In the genomic region with DNA sequence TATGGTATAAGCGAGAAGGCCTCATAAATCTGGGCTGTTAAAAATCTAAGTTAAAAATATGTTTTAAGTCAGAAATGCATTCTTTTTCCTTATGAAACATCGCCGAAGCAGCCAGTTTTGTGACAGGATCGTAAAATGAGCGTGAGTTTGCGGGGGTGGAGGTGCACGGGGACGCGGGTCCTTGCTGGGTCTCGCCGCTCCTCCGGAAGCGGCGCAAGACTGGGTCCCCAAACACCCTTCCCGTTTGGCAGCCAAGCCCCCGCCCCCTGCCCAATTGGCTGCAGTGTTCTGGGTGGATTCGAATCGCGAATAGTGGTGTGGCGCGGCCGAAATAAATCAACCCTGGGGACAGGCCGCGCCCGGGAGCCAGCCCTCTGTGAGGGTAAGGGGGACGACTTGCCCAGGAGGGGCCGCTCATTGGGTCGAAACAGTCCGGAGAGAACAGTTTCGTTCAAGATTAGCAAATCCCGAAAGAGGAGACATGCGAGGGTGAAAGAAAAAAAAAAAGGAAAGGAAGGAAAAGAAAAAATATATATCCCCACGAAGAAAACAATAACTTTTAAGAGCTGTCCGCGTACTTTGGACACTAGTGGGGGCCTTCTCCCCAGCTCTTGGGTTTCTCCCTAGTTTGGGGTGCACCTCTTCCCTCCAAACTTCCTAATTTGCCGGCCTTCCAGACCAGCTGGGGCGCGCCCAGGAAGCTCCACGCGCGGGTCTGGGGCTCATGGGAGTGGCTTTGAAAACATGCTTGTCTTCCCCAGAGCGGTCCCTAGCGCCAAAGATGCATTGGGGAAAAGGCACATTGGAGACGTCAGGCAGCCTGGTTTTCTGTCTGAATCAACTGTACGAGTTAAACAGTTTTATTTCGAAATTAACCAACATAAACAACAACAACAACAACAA, we compare ENCODE assay signal across 14 cellular contexts. TPM values are rescaled to one million over a fixed set of nuclear protein-coding genes. Genes with fewer than 3 reads are reported as not detected.
DNase-seq lines count a peak whose midpoint lies in the region; ATAC-seq, FAIRE-seq and TF ChIP-seq lines count a peak whose summit lies in the region.
"Had no signal": no experiment of that assay in that cellular context is flagged by ENCODE, and none has a peak within 500 bp of the region (broad histone marks: within the 10 kb centered on the region; RNA-seq: fewer than 3 reads in every experiment).

No MANE protein-coding gene starts in this region.

- H3K4me1 Mint-ChIP-seq in astrocyte (ENCODE audit: low read depth, unreplicated experiment), result peaks cover 6% of the 10 kb centered on the region
- H3K4me1 Mint-ChIP-seq in progenitor cell of endocrine pancreas (ENCODE audit: low read depth), result peaks cover 30% of the 10 kb centered on the region

- H3K36me3 ChIP-seq in H7 (replicated peaks; ENCODE audit: control insufficient read depth, insufficient read depth, low read length) (no peaks in the 10 kb centered on the region), astrocyte (ENCODE audit: insufficient read depth, low read length) (no peaks in the 10 kb centered on the region), iPS-20b (ENCODE audit: insufficient read depth, low read depth, low read length) (no peaks in the 10 kb centered on the region)

- H3K27me3 Mint-ChIP-seq in astrocyte (ENCODE audit: low read depth, unreplicated experiment) (peaks cover 60% of the 10 kb centered on the region), progenitor cell of endocrine pancreas (no peaks in the 10 kb centered on the region)

- peaks cover 12% of the 10 kb centered on the region for H3K4me1 ChIP-seq in astrocyte (ENCODE audit: insufficient read depth, low read length)
- H3K4me1 ChIP-seq in iPS-20b (ENCODE audit: insufficient read depth, low read length), result peaks cover 4% of the 10 kb centered on the region; the same call in 1 of the 2 replicates

- TF ChIP-seq CTCF in astrocyte (IDR thresholded peaks at IDR 0.05; ENCODE audit: insufficient read depth, low read depth, low read length) (no peak), progenitor cell of endocrine pancreas (IDR thresholded peaks at IDR 0.05; ENCODE audit: unreplicated experiment) (no peak)

- peak overlapping the region; percentile 65 for H3K4me2 ChIP-seq in astrocyte (ENCODE audit: low read length)

- H3K4me3 Mint-ChIP-seq in astrocyte (ENCODE audit: unreplicated experiment) (peak overlapping the region; percentile 41), progenitor cell of endocrine pancreas (ENCODE audit: low read depth) (peak overlapping the region; percentile 93)

- H3K79me2 ChIP-seq in astrocyte (ENCODE audit: insufficient read depth, low read length), result peaks cover 18% of the 10 kb centered on the region

- H3K9me3 Mint-ChIP-seq in astrocyte (ENCODE audit: unreplicated experiment) (peaks cover 3% of the 10 kb centered on the region), progenitor cell of endocrine pancreas (ENCODE audit: low read depth) (no peaks in the 10 kb centered on the region)
- H3K9me3 Mint-ChIP-seq: stimulated activated naive CD8-positive, alpha-beta T cell treated with anti-CD3 and anti-CD28 coated beads, Interleukin-15, Interleukin-2, amounts not matched to agents 100 ng/mL and 50 ng/mL, for 24 hours had no signal

- ATAC-seq in GM19395 (IDR thresholded peaks at IDR 0.05; ENCODE audit: unreplicated experiment) (no peak), GM21737 (IDR thresholded peaks at IDR 0.05; ENCODE audit: unreplicated experiment) (no peak)

- H2AFZ ChIP-seq in astrocyte (ENCODE audit: low read depth, low read length), result no peak overlapping the region

- H3K36me3 Mint-ChIP-seq in astrocyte (ENCODE audit: low read depth, unreplicated experiment) (peaks cover 2% of the 10 kb centered on the region), progenitor cell of endocrine pancreas (ENCODE audit: insufficient read depth) (peaks cover 3% of the 10 kb centered on the region)

- no peak overlapping the region for H3K27ac ChIP-seq in astrocyte (ENCODE audit: low read depth, low read length)
- no peak overlapping the region for H3K27ac ChIP-seq in iPS-20b (ENCODE audit: low read length)

- H3K27me3 ChIP-seq in H7 (ENCODE audit: control insufficient read depth, insufficient read depth, low read length) (peaks cover 96% of the 10 kb centered on the region), astrocyte (ENCODE audit: insufficient read depth, low read length) (peaks cover 71% of the 10 kb centered on the region), iPS-20b (ENCODE audit: insufficient read depth, low read length) (peaks cover 100% of the 10 kb centered on the region)

- H3K9me3 ChIP-seq in astrocyte (ENCODE audit: insufficient read depth, low read depth, low read length) (no peaks in the 10 kb centered on the region), iPS-20b (ENCODE audit: insufficient read depth, low read depth, low read length) (no peaks in the 10 kb centered on the region)

- no peak for FAIRE-seq in astrocyte (lab: Jason Lieb, UNC)
- FAIRE-seq: G401.6 had no signal

- peak; percentile 76 for DNase-seq in H7
- DNase-seq in astrocyte (ENCODE audit: low read depth), result no peak
- DNase-seq in progenitor cell of endocrine pancreas (ENCODE audit: low spot score, unreplicated experiment), result no peak
- DNase-seq in NCI-H748 treated with DMSO at 0.1 percent for 48 hours (lab: John Stamatoyannopoulos, UW), result no peak
- no peak for DNase-seq in GOT3 (lab: John Stamatoyannopoulos, UW)
- DNase-seq: activated T-cell treated with anti-CD3 and anti-CD28 coated beads, Interleukin-2, amount 50 U/mL, for 1 hour; effector CD4-positive, alpha-beta T cell; KG1 had no signal

- H3K4me3 ChIP-seq in H7 (ENCODE audit: insufficient read depth, low read depth, low read length) (peak overlapping the region; percentile 61), astrocyte (ENCODE audit: insufficient read depth, low read depth, low read length) (no peak overlapping the region), iPS-20b (ENCODE audit: low read length) (peak overlapping the region; percentile 58; the same call in 1 of the 2 replicates)

- H3K9ac ChIP-seq in astrocyte (ENCODE audit: low read length) (no peak overlapping the region), iPS-20b (ENCODE audit: low read depth, low read length) (no peak overlapping the region)

- peaks cover 36% of the 10 kb centered on the region for H4K20me1 ChIP-seq in astrocyte (ENCODE audit: insufficient read depth, low read length)

- peak overlapping the region; percentile 75 for H3K27ac Mint-ChIP-seq in astrocyte (ENCODE audit: unreplicated experiment)
- H3K27ac Mint-ChIP-seq in progenitor cell of endocrine pancreas, result peak overlapping the region; percentile 98
- H3K27ac Mint-ChIP-seq: stimulated activated naive CD8-positive, alpha-beta T cell treated with anti-CD3 and anti-CD28 coated beads, Interleukin-15, Interleukin-2, amounts not matched to agents 100 ng/mL and 50 ng/mL, for 24 hours had no signal

RNA-seq across cellular contexts. Expression of a gene that starts 3.1 kb away (rescaled TPM):
- total RNA-seq in H7 (2014; rRNA removed; shearing (Covaris generic)), result 8.8 and 37.7 TPM in 2 replicates
- total RNA-seq in astrocyte (9.4 and 10.9 TPM in 2 replicates), progenitor cell of endocrine pancreas (112 and 114 TPM in 2 replicates)
- total RNA-seq: T-helper 2 cell treated with Interferon-gamma antibody and Interleukin-4, amounts not matched to agents 100 ng/mL and 5 ng/mL, for 36 hours had no signal
